Comparison of ENCODE assay signal across 8 cellular contexts in the genomic region with DNA sequence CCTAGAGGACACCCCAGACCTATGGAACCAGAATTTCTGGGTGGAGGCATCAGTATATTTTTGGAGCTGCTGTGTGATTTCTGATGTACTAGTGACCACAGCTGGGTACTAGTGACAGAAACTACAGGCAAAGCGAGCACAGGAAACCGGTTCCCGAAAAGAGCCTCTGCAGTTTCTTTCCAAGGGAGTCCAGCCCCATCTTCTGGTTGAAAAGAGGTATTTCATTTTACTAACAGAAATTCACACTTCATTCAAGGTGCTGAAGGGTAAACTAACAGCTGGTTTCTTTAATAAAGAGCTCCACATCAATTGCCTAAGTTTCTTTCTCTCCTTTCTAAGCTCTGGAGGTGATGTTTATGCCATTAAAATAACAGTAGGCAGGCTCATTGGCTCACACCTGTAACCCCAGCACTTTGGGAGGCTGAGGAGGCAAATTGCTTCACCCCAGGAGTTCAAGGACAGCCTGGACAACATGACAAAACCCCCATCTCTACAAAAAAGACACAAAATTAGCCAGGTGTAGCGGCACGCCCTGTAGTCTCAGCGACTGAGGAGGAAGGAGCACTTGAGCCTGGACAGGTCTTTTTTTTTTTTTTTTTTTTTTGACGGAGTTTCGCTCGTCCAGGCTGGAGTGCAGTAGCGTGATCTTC. TPM values are rescaled to one million over a fixed set of nuclear protein-coding genes. Genes with fewer than 3 reads are reported as not detected.
DNase-seq lines count a peak whose midpoint lies in the region; ATAC-seq, FAIRE-seq and TF ChIP-seq lines count a peak whose summit lies in the region.

No MANE protein-coding gene starts in this region.

- TF ChIP-seq POLR2A in NB4 (IDR thresholded peaks at IDR 0.05; ENCODE audit: extremely low read depth, insufficient read length), result no peak

- peak; percentile 69 for ATAC-seq in activated CD8-positive, alpha-beta T cell treated with anti-CD3 and anti-CD28 coated beads for 36 hours
- peak; percentile 65 for ATAC-seq in Right ventricle myocardium superior (ENCODE audit: poor library complexity)
- no peak for ATAC-seq in HG03432 (IDR thresholded peaks at IDR 0.05; ENCODE audit: unreplicated experiment)

- DNase-seq in DMS79 (lab: John Stamatoyannopoulos, UW), result peak; percentile 59
- DNase-seq in NB4 (ENCODE audit: low read depth), result peak; percentile 62
- peak; percentile 33 for DNase-seq in activated CD8-positive, alpha-beta T cell treated with anti-CD3 and anti-CD28 coated beads for 36 hours
- DNase-seq in Right ventricle myocardium superior, result no peak
- no peak for DNase-seq in retinal pigment epithelial cell (ENCODE audit: low read depth)
- DNase-seq in NCI-H345 (lab: John Stamatoyannopoulos, UW), result no peak

- no peak overlapping the region for H3K27ac Mint-ChIP-seq in activated CD8-positive, alpha-beta T cell treated with anti-CD3 and anti-CD28 coated beads for 36 hours

- POLR2A ChIA-PET in activated CD8-positive, alpha-beta T cell treated with anti-CD3 and anti-CD28 coated beads for 36 hours (lab: Charles Lee), result interaction anchor here (1.2 kb wide), 1 partner anchor 16 kb away, joined by 3 read pairs; no protein-coding TSS in a partner anchor

- peak; percentile 88 for FAIRE-seq in A204.1 (lab: Jason Lieb, UNC)

- H3K4me3 ChIP-seq in NB4 (ENCODE audit: low read depth, low read length) (no peak overlapping the region), retinal pigment epithelial cell (ENCODE audit: low read length) (no peak overlapping the region)

- no peaks in the 10 kb centered on the region for H3K27me3 Mint-ChIP-seq in activated CD8-positive, alpha-beta T cell treated with anti-CD3 and anti-CD28 coated beads for 36 hours

- no peak overlapping the region for H3K4me3 Mint-ChIP-seq in activated CD8-positive, alpha-beta T cell treated with anti-CD3 and anti-CD28 coated beads for 36 hours

- intact Hi-C loops in activated CD8-positive, alpha-beta T cell treated with anti-CD3 and anti-CD28 coated beads for 36 hours (cut with micrococcal nuclease), result no loop called here
- intact Hi-C loops in Right ventricle myocardium superior (cut with DNase I), result loop anchor here (5.0 kb wide), 1 partner anchor 159 kb away; no protein-coding TSS in a partner anchor

- peak; percentile 39 for TF ChIP-seq CTCF in NB4 (IDR thresholded peaks at IDR 0.05; ENCODE audit: low read depth, low read length)
- TF ChIP-seq CTCF in activated CD8-positive, alpha-beta T cell treated with anti-CD3 and anti-CD28 coated beads for 36 hours (IDR thresholded peaks at IDR 0.05), result peak; percentile 81
- peak; percentile 67 for TF ChIP-seq CTCF in retinal pigment epithelial cell (conservative IDR thresholded peaks at IDR 0.05; ENCODE audit: low read depth, low read length)

- CTCF ChIA-PET in activated CD8-positive, alpha-beta T cell treated with anti-CD3 and anti-CD28 coated beads for 36 hours (lab: Charles Lee), result interaction anchor here (0.7 to 3.6 kb wide), 34 partner anchors 7 to 180 kb away, joined by 3 to 14 read pairs (median 5); partner anchors contain the start of genes NOL9, TAS1R1, THAP3 and TNFRSF25

- H3K36me3 Mint-ChIP-seq in activated CD8-positive, alpha-beta T cell treated with anti-CD3 and anti-CD28 coated beads for 36 hours (ENCODE audit: low read depth), result peaks cover 20% of the 10 kb centered on the region

- H3K9me3 Mint-ChIP-seq in activated CD8-positive, alpha-beta T cell treated with anti-CD3 and anti-CD28 coated beads for 36 hours, result no peaks in the 10 kb centered on the region

- H3K4me1 Mint-ChIP-seq in activated CD8-positive, alpha-beta T cell treated with anti-CD3 and anti-CD28 coated beads for 36 hours (ENCODE audit: low read depth), result no peaks in the 10 kb centered on the region

RNA-seq across cellular contexts. Expression of gene THAP3, which starts 22.0 kb away (rescaled TPM):
- total RNA-seq in activated CD8-positive, alpha-beta T cell treated with anti-CD3 and anti-CD28 coated beads for 36 hours, result 10 to 100 TPM; 19.0 to 24.5 TPM
- total RNA-seq in Right ventricle myocardium superior, result 11.5 TPM

RNA-seq across cellular contexts. Expression of gene PHF13, which starts 33.1 kb away (rescaled TPM):
- 10 to 100 TPM; 12.5 to 14.8 TPM for total RNA-seq in activated CD8-positive, alpha-beta T cell treated with anti-CD3 and anti-CD28 coated beads for 36 hours
- total RNA-seq in Right ventricle myocardium superior, result 8.6 TPM

RNA-seq across cellular contexts. Expression of gene KLHL21, which starts 44.0 kb away (rescaled TPM):
- total RNA-seq in activated CD8-positive, alpha-beta T cell treated with anti-CD3 and anti-CD28 coated beads for 36 hours, result 10 to 100 TPM; 17.9 to 18.1 TPM
- total RNA-seq in Right ventricle myocardium superior, result 111 TPM

RNA-seq across cellular contexts. Expression of gene DNAJC11, which starts 55.0 kb away (rescaled TPM):
- 10 to 100 TPM; 52.8 to 53.3 TPM for total RNA-seq in activated CD8-positive, alpha-beta T cell treated with anti-CD3 and anti-CD28 coated beads for 36 hours
- 74.0 TPM for total RNA-seq in Right ventricle myocardium superior

Comparison
In these comparisons a context has a peak if more than half of its experiments do, and no peak if none do; other contexts are left out.
1. DNase-seq: peak in DMS79 (single experiment), NB4 (single experiment) and activated CD8-positive, alpha-beta T cell treated with anti-CD3 and anti-CD28 coated beads for 36 hours (single experiment); none in Right ventricle myocardium superior (single experiment), retinal pigment epithelial cell (single experiment) and NCI-H345 (single experiment).
2. Peak in every context shown above with its lines, with median percentiles within 50 percentile points of each other: CTCF ChIP-seq.